ENCODE assay signal across 20 cellular contexts in the genomic region with DNA sequence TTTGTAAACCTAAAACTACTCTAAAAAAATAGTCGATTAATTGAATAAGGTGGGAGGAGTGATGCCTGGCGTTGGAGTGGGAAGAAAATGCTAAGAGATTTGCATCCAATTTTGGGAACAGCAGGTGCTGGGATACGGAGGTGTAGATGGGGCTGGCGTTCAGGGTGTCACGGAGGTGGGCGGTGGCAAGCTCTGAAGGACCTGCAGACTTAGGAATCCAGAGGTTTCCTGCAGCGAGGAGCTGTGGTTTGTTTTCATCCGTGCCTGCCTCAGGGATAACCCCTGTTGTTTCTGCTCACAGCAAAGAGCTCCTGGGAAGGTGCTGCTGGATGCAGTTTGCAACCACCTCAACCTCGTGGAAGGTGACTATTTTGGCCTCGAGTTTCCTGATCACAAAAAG.
"Had no signal": no experiment of that assay in that cellular context is flagged by ENCODE, and none has a peak within 500 bp of the region (broad histone marks: within the 10 kb centered on the region; RNA-seq: fewer than 3 reads in every experiment).

No MANE protein-coding gene starts in this region.

- H3K27ac Mint-ChIP-seq: stimulated activated effector memory CD8-positive, alpha-beta T cell treated with anti-CD3 and anti-CD28 coated beads, Interleukin-12 subunit alpha, Interleukin-12 subunit beta, amount 100 ng/mL, for 72 hours had no signal

- ATAC-seq: foreskin keratinocyte; left colon; left ventricle myocardium superior; right lobe of liver; stimulated activated naive CD8-positive, alpha-beta T cell treated with anti-CD3 and anti-CD28 coated beads, Interleukin-15, Interleukin-2, amounts not matched to agents 100 U/mL and 50 U/mL, for 24 hours had no signal

- H3K9me3 Mint-ChIP-seq: naive B cell; stimulated activated effector memory CD8-positive, alpha-beta T cell treated with anti-CD3 and anti-CD28 coated beads, Interleukin-12 subunit alpha, Interleukin-12 subunit beta, amount 100 ng/mL, for 72 hours had no signal

- H3K4me3 Mint-ChIP-seq: stimulated activated effector memory CD8-positive, alpha-beta T cell treated with anti-CD3 and anti-CD28 coated beads, Interleukin-12 subunit alpha, Interleukin-12 subunit beta, amount 100 ng/mL, for 72 hours had no signal

- H3K27ac ChIP-seq: foreskin keratinocyte, hepatocyte, ovary, prostate gland, right lobe of liver, suprapubic skin, thyroid gland, upper lobe of left lung, uterus had no signal

- H3K36me3 Mint-ChIP-seq: naive B cell; stimulated activated effector memory CD8-positive, alpha-beta T cell treated with anti-CD3 and anti-CD28 coated beads, Interleukin-12 subunit alpha, Interleukin-12 subunit beta, amount 100 ng/mL, for 72 hours had no signal

- H3K4me1 Mint-ChIP-seq: naive B cell; stimulated activated effector memory CD8-positive, alpha-beta T cell treated with anti-CD3 and anti-CD28 coated beads, Interleukin-12 subunit alpha, Interleukin-12 subunit beta, amount 100 ng/mL, for 72 hours had no signal

- DNase-seq: dermis blood vessel endothelial cell; erythroblast; foreskin keratinocyte; left colon; left ventricle myocardium superior; mesenchymal stem cell; naive B cell; ovary; retina; right lobe of liver; stimulated activated CD4-positive, alpha-beta T cell treated with anti-CD3 and anti-CD28 coated beads, Interleukin-4, amount 100 ng/mL, for 1 hour; stimulated activated CD8-positive, alpha-beta memory T cell treated with anti-CD3 and anti-CD28 coated beads, Interleukin-4, amount 100 ng/mL, for 48 hours; stimulated activated naive CD8-positive, alpha-beta T cell treated with anti-CD3 and anti-CD28 coated beads, Interleukin-15, Interleukin-2, amounts not matched to agents 100 U/mL and 50 U/mL, for 24 hours; thyroid gland; upper lobe of left lung; uterus had no signal
